Comparison of ENCODE assay signal across 1 cellular context in genomic region chr22:27419473-27419872, GRCh38.
TF ChIP-seq lines count a peak whose summit lies in the region.

No MANE protein-coding gene starts in this region.

TF ChIP-seq in SK-N-SH treated with all-trans-retinoic acid at 6 μM for 48 hours, 23 proteins besides CTCF, POLR2A, EP300 and RAD21 (continued from another document):
- TF ChIP-seq TSHZ2 (CRISPR knock-in tag; IDR thresholded peaks at IDR 0.05) (no peak), PPARA (CRISPR knock-in tag; IDR thresholded peaks at IDR 0.05; ENCODE audit: borderline replicate concordance) (no peak), OSR1 (CRISPR knock-in tag; IDR thresholded peaks at IDR 0.05) (no peak), SNAI2 (CRISPR knock-in tag; IDR thresholded peaks at IDR 0.05) (no peak), RARB (CRISPR knock-in tag; IDR thresholded peaks at IDR 0.05) (no peak)
- TF ChIP-seq, protein P1, sequence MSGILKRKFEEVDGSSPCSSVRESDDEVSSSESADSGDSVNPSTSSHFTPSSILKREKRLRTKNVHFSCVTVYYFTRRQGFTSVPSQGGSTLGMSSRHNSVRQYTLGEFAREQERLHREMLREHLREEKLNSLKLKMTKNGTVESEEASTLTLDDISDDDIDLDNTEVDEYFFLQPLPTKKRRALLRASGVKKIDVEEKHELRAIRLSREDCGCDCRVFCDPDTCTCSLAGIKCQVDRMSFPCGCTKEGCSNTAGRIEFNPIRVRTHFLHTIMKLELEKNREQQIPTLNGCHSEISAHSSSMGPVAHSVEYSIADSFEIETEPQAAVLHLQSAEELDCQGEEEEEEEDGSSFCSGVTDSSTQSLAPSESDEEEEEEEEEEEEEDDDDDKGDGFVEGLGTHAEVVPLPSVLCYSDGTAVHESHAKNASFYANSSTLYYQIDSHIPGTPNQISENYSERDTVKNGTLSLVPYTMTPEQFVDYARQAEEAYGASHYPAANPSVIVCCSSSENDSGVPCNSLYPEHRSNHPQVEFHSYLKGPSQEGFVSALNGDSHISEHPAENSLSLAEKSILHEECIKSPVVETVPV (CRISPR knock-in tag; IDR thresholded peaks at IDR 0.05): no peak
TF ChIP-seq in SK-N-SH treated with all-trans-retinoic acid at 6 μM for 48 hours: peak in this region for 0.
